Comparison of ENCODE assay signal across 8 cellular contexts in the genomic region with DNA sequence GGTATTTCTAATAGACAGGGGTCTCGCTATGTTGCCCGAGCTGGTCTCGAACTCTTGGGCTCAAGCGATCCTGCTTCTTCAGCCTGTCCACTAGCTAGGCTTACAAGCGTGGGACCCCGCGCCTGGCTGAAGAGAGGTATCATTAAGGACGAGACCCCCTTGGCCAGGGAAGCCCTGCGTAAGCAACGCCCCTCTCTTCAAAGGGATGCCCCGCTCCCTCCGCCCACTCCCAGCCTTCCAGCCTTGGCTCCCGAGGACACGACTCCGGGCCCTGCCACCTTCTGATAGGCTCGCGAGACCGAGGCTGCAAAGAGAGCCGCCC. TPM values are rescaled to one million over a fixed set of nuclear protein-coding genes. Genes with fewer than 3 reads are reported as not detected.
DNase-seq lines count a peak whose midpoint lies in the region; ATAC-seq and TF ChIP-seq lines count a peak whose summit lies in the region.

No MANE protein-coding gene starts in this region.

- peak overlapping the region; percentile 55 for H3K14ac ChIP-seq in trophoblast cell (ENCODE audit: low read length)

- H3K27ac ChIP-seq in ACC112 (ENCODE audit: low read depth, low read length) (peak overlapping the region; percentile 67), esophagus (ENCODE audit: low read depth in 2 of 2, low read length in 1 of 2) (peak overlapping the region; percentile 88 to 94), trophoblast cell (ENCODE audit: low read depth, low read length) (no peak overlapping the region)

- H2AFZ ChIP-seq in ACC112 (ENCODE audit: low read length, unreplicated experiment), result peak overlapping the region; percentile 36
- peak overlapping the region; percentile 68 for H2AFZ ChIP-seq in trophoblast cell (ENCODE audit: insufficient read depth, low read length, poor library complexity)

- H3K4ac ChIP-seq in trophoblast cell (ENCODE audit: low read depth, low read length), result no peak overlapping the region

- H3K23ac ChIP-seq in trophoblast cell (ENCODE audit: low read length), result no peak overlapping the region

- H3K4me3 ChIP-seq in ACC112 (ENCODE audit: low read depth, low read length) (peak overlapping the region; percentile 87), GM06990 (replicated peaks; ENCODE audit: low read depth, low read length) (peak overlapping the region; percentile 88), esophagus (ENCODE audit: low read depth in 1 of 2, low read length in 2 of 2) (peak overlapping the region; percentile 77 to 84), trophoblast cell (ENCODE audit: low read depth, low read length) (peak overlapping the region; percentile 45)

- no peak overlapping the region for H2BK120ac ChIP-seq in trophoblast cell (ENCODE audit: insufficient read depth, low read length, poor library complexity)

- H3K79me1 ChIP-seq in trophoblast cell (ENCODE audit: low read length), result peaks cover 13% of the 10 kb centered on the region

- H3K36me3 ChIP-seq in ACC112 (ENCODE audit: insufficient read depth, low read length) (0 out of 2 replicates have a peak, but pooled peaks cover 5% of the 10 kb centered on the region), GM06990 (ENCODE audit: control insufficient read depth, insufficient read depth, low read length) (peaks cover 1% of the 10 kb centered on the region; the same call in 1 of the 2 replicates), esophagus (ENCODE audit: control insufficient read depth in 2 of 2, insufficient read depth in 2 of 2, low read length in 1 of 2) (no peaks in the 10 kb centered on the region), trophoblast cell (ENCODE audit: control insufficient read depth in 1 of 2, insufficient read depth in 2 of 2, low read length in 2 of 2) (peaks cover 0 to 3% of the 10 kb centered on the region in 2 experiments)

- no peak for ATAC-seq in GM19328 (IDR thresholded peaks at IDR 0.05; ENCODE audit: unreplicated experiment)

- peak overlapping the region; percentile 88 for H4K12ac ChIP-seq in trophoblast cell (ENCODE audit: low read depth, low read length)

- H3K4me2 ChIP-seq in trophoblast cell (ENCODE audit: low read length), result peak overlapping the region; percentile 72

- peak overlapping the region; percentile 56 for H3K18ac ChIP-seq in trophoblast cell (ENCODE audit: low read length)

- no peaks in the 10 kb centered on the region for H3K9me3 ChIP-seq in esophagus (ENCODE audit: control insufficient read depth in 2 of 2, insufficient read depth in 1 of 2, low read depth in 1 of 2, low read length in 1 of 2)
- H3K9me3 ChIP-seq in trophoblast cell (ENCODE audit: insufficient read depth, low read depth, low read length), result no peaks in the 10 kb centered on the region

- no peak overlapping the region for H2BK12ac ChIP-seq in trophoblast cell (ENCODE audit: low read length)

- TF ChIP-seq CTCF in GM06990 (IDR thresholded peaks at IDR 0.05; ENCODE audit: insufficient read depth, low read length, poor library complexity, severe bottlenecking), result no peak

- H3K27me3 ChIP-seq in ACC112 (ENCODE audit: insufficient read depth, low read length) (no peaks in the 10 kb centered on the region), GM06990 (replicated peaks; ENCODE audit: control insufficient read depth, insufficient read depth, low read length) (no peaks in the 10 kb centered on the region), esophagus (ENCODE audit: control insufficient read depth in 1 of 2, insufficient read depth in 2 of 2, low read length in 2 of 2) (no peaks in the 10 kb centered on the region), trophoblast cell (ENCODE audit: insufficient read depth, low read length) (no peaks in the 10 kb centered on the region)

- peak overlapping the region; percentile 90 for H4K8ac ChIP-seq in trophoblast cell (ENCODE audit: low read depth, low read length)

- 8 to 10% methylated on average over 19 of the region's 19 CpGs for WGBS in esophagus, 2 donors
- WGBS in trophoblast cell (ENCODE audit: extremely low coverage, insufficient coverage, insufficient read length), result no CpG with 5 or more reads among the region's 19 CpGs

- no peak overlapping the region for H2AK5ac ChIP-seq in trophoblast cell (ENCODE audit: low read length)

- no peak overlapping the region for H3K9ac ChIP-seq in trophoblast cell (ENCODE audit: low read length)

- no peak overlapping the region for H2BK5ac ChIP-seq in trophoblast cell (ENCODE audit: low read depth, low read length, poor library complexity)

- H3K79me2 ChIP-seq in ACC112 (ENCODE audit: control insufficient read depth, insufficient read depth, low read length, unreplicated experiment) (peaks cover 45% of the 10 kb centered on the region), trophoblast cell (ENCODE audit: control insufficient read depth, insufficient read depth, low read length, poor library complexity) (peaks cover 9% of the 10 kb centered on the region)

- in situ Hi-C loops in SK-MEL-5 (cut with HindIII; ENCODE audit: low pct_unique_long_range_greater_than_20kb, low sequenced_read_pairs), result no loop called here

- H3K4me1 ChIP-seq in ACC112 (ENCODE audit: control insufficient read depth, insufficient read depth, low read length, unreplicated experiment) (peaks cover 15% of the 10 kb centered on the region), esophagus (ENCODE audit: control insufficient read depth in 2 of 2, insufficient read depth in 2 of 2, low read length in 1 of 2) (no peaks in the 10 kb centered on the region), trophoblast cell (ENCODE audit: control insufficient read depth in 1 of 2, insufficient read depth in 2 of 2, low read length in 2 of 2) (peaks cover 7 to 10% of the 10 kb centered on the region in 2 experiments)

- no peak for DNase-seq in GM06990 (ENCODE audit: extremely low read depth, insufficient read length)
- peak; percentile 99 for DNase-seq in SK-MEL-5 (ENCODE audit: low read depth, low spot score)
- DNase-seq in trophoblast cell, result peak; percentile 99
- no peak for DNase-seq in kidney glomerular epithelial cell (lab: John Stamatoyannopoulos, UW)
- no peak for DNase-seq in hippocampal formation (lab: John Stamatoyannopoulos, UW)

- H4K91ac ChIP-seq in trophoblast cell (ENCODE audit: low read depth, low read length), result peak overlapping the region; percentile 46

RNA-seq across cellular contexts. Expression of a gene that starts 0.2 kb away (rescaled TPM):
- total RNA-seq in SK-MEL-5 (2014; rRNA removed; shearing (Covaris generic)), result 24.6 and 26.2 TPM in 2 replicates
- 13.7 and 18.4 TPM in 2 replicates for polyA plus RNA-seq in SK-MEL-5 (2015; cell fraction: cytosol; rRNA removed)
- 8.4 and 14.3 TPM in 2 replicates for polyA plus RNA-seq in SK-MEL-5 (2015; cell fraction: nucleus; rRNA removed)
- polyA plus RNA-seq in esophagus, result 1 to 10 TPM; 2.2 to 2.5 TPM
- polyA plus RNA-seq in trophoblast cell (2013), result 7.8 and 8.4 TPM in 2 replicates

RNA-seq across cellular contexts. Expression of a gene that starts 4.2 kb away (rescaled TPM):
- 36.5 and 40.5 TPM in 2 replicates for total RNA-seq in SK-MEL-5 (2014; rRNA removed; shearing (Covaris generic))
- 22.6 and 23.7 TPM in 2 replicates for polyA plus RNA-seq in SK-MEL-5 (2015; cell fraction: cytosol; rRNA removed)
- 26.1 and 27.4 TPM in 2 replicates for polyA plus RNA-seq in SK-MEL-5 (2015; cell fraction: nucleus; rRNA removed)
- 10 to 100 TPM; 15.2 to 19.8 TPM for polyA plus RNA-seq in esophagus
- 16.9 and 18.0 TPM in 2 replicates for polyA plus RNA-seq in trophoblast cell (2013)

RNA-seq across cellular contexts. Expression of a gene that starts 31.6 kb away (rescaled TPM):
- total RNA-seq in SK-MEL-5 (2014; rRNA removed; shearing (Covaris generic)), result 14.2 and 15.9 TPM in 2 replicates
- polyA plus RNA-seq in SK-MEL-5 (2015; cell fraction: cytosol; rRNA removed), result 10.5 and 13.8 TPM in 2 replicates
- 79.0 and 92.0 TPM in 2 replicates for polyA plus RNA-seq in SK-MEL-5 (2015; cell fraction: nucleus; rRNA removed)
- polyA plus RNA-seq in esophagus, result 10 to 100 TPM in 1 of 2 donors, 1 to 10 TPM in 1; 4.7 to 11.3 TPM
- 4.1 and 5.0 TPM in 2 replicates for polyA plus RNA-seq in trophoblast cell (2013)

RNA-seq across cellular contexts. Expression of a gene that starts 38.3 kb away (rescaled TPM):
- 998 and 1,034 TPM in 2 replicates for total RNA-seq in SK-MEL-5 (2014; rRNA removed; shearing (Covaris generic))
- 1,345 and 1,974 TPM in 2 replicates for polyA plus RNA-seq in SK-MEL-5 (2015; cell fraction: cytosol; rRNA removed)
- 200 and 368 TPM in 2 replicates for polyA plus RNA-seq in SK-MEL-5 (2015; cell fraction: nucleus; rRNA removed)
- polyA plus RNA-seq in esophagus, result 1,000 to 10,000 TPM; 1,217 to 1,445 TPM
- polyA plus RNA-seq in trophoblast cell (2013), result 482 and 489 TPM in 2 replicates

RNA-seq across cellular contexts. Expression of a gene that starts 47.7 kb away (rescaled TPM):
- 16.5 and 19.5 TPM in 2 replicates for total RNA-seq in SK-MEL-5 (2014; rRNA removed; shearing (Covaris generic))
- polyA plus RNA-seq in SK-MEL-5 (2015; cell fraction: cytosol; rRNA removed), result 11.1 and 15.4 TPM in 2 replicates
- polyA plus RNA-seq in SK-MEL-5 (2015; cell fraction: nucleus; rRNA removed), result 6.8 and 8.5 TPM in 2 replicates
- 1 to 10 TPM; 2.8 to 3.8 TPM for polyA plus RNA-seq in esophagus
- polyA plus RNA-seq in trophoblast cell (2013), result 4.3 and 4.6 TPM in 2 replicates

Comparison
In these comparisons a context has a peak if more than half of its experiments do, and no peak if none do; other contexts are left out.
1. DNase-seq: peak in SK-MEL-5 (single experiment) and trophoblast cell (2 of 2); none in GM06990 (single experiment), kidney glomerular epithelial cell (single experiment) and hippocampal formation (0 of 2).
2. Peak in every context shown above with its lines, with median percentiles within 50 percentile points of each other: H3K4me3 ChIP-seq.